ENCODE assay signal across 2 cellular contexts in the genomic region with DNA sequence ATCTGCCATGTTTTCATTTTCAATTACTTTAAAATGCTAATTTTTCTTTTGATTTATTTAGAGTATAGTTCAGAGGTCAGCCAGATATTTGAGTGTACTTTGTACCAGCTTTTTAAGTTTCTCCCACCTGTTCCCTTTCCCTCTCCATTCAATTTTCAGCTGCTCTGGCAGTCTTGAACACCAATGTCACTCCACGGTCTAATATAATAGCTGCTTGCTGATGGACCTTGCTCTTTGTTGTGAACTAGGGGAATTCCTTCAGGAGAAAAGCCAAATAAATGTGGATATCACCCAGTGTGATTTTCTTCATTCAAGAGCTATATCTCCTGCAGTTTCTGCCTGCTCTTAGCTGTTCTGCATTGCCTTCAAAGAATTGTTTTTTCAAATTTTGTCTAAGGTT.
TF ChIP-seq lines count a peak whose summit lies in the region.

No MANE protein-coding gene starts in this region.

TF ChIP-seq in liver, 16 proteins besides CTCF, POLR2A, EP300 and RAD21:
- TF ChIP-seq RXRA (IDR thresholded peaks at IDR 0.05), result no peak
- TF ChIP-seq HNF4G (IDR thresholded peaks at IDR 0.05), result peak; percentile 31
- no peak for TF ChIP-seq FOXA1 (IDR thresholded peaks at IDR 0.05)
- TF ChIP-seq, protein P1, sequence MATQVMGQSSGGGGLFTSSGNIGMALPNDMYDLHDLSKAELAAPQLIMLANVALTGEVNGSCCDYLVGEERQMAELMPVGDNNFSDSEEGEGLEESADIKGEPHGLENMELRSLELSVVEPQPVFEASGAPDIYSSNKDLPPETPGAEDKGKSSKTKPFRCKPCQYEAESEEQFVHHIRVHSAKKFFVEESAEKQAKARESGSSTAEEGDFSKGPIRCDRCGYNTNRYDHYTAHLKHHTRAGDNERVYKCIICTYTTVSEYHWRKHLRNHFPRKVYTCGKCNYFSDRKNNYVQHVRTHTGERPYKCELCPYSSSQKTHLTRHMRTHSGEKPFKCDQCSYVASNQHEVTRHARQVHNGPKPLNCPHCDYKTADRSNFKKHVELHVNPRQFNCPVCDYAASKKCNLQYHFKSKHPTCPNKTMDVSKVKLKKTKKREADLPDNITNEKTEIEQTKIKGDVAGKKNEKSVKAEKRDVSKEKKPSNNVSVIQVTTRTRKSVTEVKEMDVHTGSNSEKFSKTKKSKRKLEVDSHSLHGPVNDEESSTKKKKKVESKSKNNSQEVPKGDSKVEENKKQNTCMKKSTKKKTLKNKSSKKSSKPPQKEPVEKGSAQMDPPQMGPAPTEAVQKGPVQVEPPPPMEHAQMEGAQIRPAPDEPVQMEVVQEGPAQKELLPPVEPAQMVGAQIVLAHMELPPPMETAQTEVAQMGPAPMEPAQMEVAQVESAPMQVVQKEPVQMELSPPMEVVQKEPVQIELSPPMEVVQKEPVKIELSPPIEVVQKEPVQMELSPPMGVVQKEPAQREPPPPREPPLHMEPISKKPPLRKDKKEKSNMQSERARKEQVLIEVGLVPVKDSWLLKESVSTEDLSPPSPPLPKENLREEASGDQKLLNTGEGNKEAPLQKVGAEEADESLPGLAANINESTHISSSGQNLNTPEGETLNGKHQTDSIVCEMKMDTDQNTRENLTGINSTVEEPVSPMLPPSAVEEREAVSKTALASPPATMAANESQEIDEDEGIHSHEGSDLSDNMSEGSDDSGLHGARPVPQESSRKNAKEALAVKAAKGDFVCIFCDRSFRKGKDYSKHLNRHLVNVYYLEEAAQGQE (IDR thresholded peaks at IDR 0.05), result no peak
- TF ChIP-seq, protein P2, sequence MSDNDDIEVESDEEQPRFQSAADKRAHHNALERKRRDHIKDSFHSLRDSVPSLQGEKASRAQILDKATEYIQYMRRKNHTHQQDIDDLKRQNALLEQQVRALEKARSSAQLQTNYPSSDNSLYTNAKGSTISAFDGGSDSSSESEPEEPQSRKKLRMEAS (IDR thresholded peaks at IDR 0.05), result no peak
- peak; percentile 48 for TF ChIP-seq SP1 (IDR thresholded peaks at IDR 0.05)
- no peak for TF ChIP-seq FOXA2 (IDR thresholded peaks at IDR 0.05)
- peak; percentile 43 to 69 for TF ChIP-seq HNF4A (conservative IDR thresholded peaks at IDR 0.05)
- no peak for TF ChIP-seq TAF1 (conservative IDR thresholded peaks at IDR 0.05)
- TF ChIP-seq JUND (IDR thresholded peaks at IDR 0.05), result no peak

TF ChIP-seq in HepG2, 621 proteins besides CTCF, POLR2A, EP300 and RAD21:
- TF ChIP-seq CEBPZ (IDR thresholded peaks at IDR 0.05; ENCODE audit: low read length) (no peak), HOXA9 (CRISPR knock-in tag; IDR thresholded peaks at IDR 0.05; ENCODE audit: borderline replicate concordance) (no peak), TFDP2 (CRISPR knock-in tag; IDR thresholded peaks at IDR 0.05) (no peak), NR2F1 (CRISPR knock-in tag; IDR thresholded peaks at IDR 0.05) (no peak), JUNB (CRISPR knock-in tag; IDR thresholded peaks at IDR 0.05; ENCODE audit: borderline replicate concordance) (no peak), HMG20B (CRISPR knock-in tag; conservative IDR thresholded peaks at IDR 0.05) (no peak), LBX2 (CRISPR knock-in tag; IDR thresholded peaks at IDR 0.05; ENCODE audit: borderline replicate concordance) (no peak), ZNF326 (CRISPR knock-in tag; IDR thresholded peaks at IDR 0.05; ENCODE audit: borderline replicate concordance) (no peak), ZFP36L1 (CRISPR knock-in tag; IDR thresholded peaks at IDR 0.05) (no peak), ZNF567 (CRISPR knock-in tag; IDR thresholded peaks at IDR 0.05; ENCODE audit: borderline replicate concordance) (no peak), PRPF4 (IDR thresholded peaks at IDR 0.05; ENCODE audit: low read depth, low read length, poor library complexity, severe bottlenecking) (no peak), ZNF256 (CRISPR knock-in tag; conservative IDR thresholded peaks at IDR 0.05) (no peak), MLX (CRISPR knock-in tag; IDR thresholded peaks at IDR 0.05) (no peak), ZNF253 (CRISPR knock-in tag; IDR thresholded peaks at IDR 0.05; ENCODE audit: borderline replicate concordance) (no peak), KDM6A (CRISPR knock-in tag; IDR thresholded peaks at IDR 0.05; ENCODE audit: low read depth) (no peak), CBX5 (CRISPR knock-in tag; IDR thresholded peaks at IDR 0.05; ENCODE audit: borderline replicate concordance) (no peak), MXD4 (CRISPR knock-in tag; IDR thresholded peaks at IDR 0.05) (no peak), HOXD1 (CRISPR knock-in tag; IDR thresholded peaks at IDR 0.05) (no peak)
